Comparison of ENCODE assay signal across 2 cellular contexts in the genomic region with DNA sequence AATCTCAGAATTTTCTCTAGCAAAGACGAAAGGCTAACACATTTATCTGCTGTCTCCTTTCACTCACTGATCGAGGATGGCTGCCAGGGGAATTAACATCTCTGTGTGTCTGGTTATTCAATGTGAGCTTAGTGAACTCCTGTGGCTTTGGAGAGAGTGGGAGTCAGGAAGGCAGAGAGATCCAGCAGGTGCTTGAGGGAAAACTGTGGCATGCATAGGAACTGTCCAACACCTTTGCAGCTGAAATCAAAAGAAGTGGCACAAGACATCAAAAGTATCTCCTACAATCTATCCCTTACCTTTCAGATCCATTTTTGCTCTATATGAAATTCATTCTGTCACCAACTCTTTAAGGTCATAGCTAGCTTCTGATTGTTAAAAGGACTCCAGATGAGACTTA.
TF ChIP-seq lines count a peak whose summit lies in the region.

No MANE protein-coding gene starts in this region.

TF ChIP-seq in GM23338, 12 proteins besides CTCF, POLR2A, EP300 and RAD21:
- TF ChIP-seq, protein P1, sequence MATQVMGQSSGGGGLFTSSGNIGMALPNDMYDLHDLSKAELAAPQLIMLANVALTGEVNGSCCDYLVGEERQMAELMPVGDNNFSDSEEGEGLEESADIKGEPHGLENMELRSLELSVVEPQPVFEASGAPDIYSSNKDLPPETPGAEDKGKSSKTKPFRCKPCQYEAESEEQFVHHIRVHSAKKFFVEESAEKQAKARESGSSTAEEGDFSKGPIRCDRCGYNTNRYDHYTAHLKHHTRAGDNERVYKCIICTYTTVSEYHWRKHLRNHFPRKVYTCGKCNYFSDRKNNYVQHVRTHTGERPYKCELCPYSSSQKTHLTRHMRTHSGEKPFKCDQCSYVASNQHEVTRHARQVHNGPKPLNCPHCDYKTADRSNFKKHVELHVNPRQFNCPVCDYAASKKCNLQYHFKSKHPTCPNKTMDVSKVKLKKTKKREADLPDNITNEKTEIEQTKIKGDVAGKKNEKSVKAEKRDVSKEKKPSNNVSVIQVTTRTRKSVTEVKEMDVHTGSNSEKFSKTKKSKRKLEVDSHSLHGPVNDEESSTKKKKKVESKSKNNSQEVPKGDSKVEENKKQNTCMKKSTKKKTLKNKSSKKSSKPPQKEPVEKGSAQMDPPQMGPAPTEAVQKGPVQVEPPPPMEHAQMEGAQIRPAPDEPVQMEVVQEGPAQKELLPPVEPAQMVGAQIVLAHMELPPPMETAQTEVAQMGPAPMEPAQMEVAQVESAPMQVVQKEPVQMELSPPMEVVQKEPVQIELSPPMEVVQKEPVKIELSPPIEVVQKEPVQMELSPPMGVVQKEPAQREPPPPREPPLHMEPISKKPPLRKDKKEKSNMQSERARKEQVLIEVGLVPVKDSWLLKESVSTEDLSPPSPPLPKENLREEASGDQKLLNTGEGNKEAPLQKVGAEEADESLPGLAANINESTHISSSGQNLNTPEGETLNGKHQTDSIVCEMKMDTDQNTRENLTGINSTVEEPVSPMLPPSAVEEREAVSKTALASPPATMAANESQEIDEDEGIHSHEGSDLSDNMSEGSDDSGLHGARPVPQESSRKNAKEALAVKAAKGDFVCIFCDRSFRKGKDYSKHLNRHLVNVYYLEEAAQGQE (IDR thresholded peaks at IDR 0.05; ENCODE audit: unreplicated experiment): peak; percentile 80
- TF ChIP-seq CREB1 (CRISPR knock-in tag; IDR thresholded peaks at IDR 0.05; ENCODE audit: low read depth): no peak

TF ChIP-seq in H1, 55 proteins besides CTCF, POLR2A, EP300 and RAD21:
- TF ChIP-seq BCL11A (IDR thresholded peaks at IDR 0.05; ENCODE audit: low read depth in 2 of 2, low read length in 2 of 2) (no peak), CHD2 (IDR thresholded peaks at IDR 0.05; ENCODE audit: low read length) (no peak), SIN3A (conservative IDR thresholded peaks at IDR 0.05 in 1 of 2, IDR thresholded peaks at IDR 0.05 in 1 of 2; ENCODE audit: low read depth in 1 of 2, low read length in 2 of 2) (0 out of 4 replicates have a peak, but pooled peaks have one; percentile 51 to 52), TEAD4 (IDR thresholded peaks at IDR 0.05; ENCODE audit: low read depth, low read length) (peak; percentile 68; the same call in 1 of the 2 replicates), CEBPB (IDR thresholded peaks at IDR 0.05; ENCODE audit: low read depth, low read length) (no peak), YY1 (IDR thresholded peaks at IDR 0.05; ENCODE audit: low read depth, low read length) (no peak), BACH1 (IDR thresholded peaks at IDR 0.05; ENCODE audit: low read length) (no peak), TBP (IDR thresholded peaks at IDR 0.05; ENCODE audit: low read depth, low read length) (no peak), PHF8 (conservative IDR thresholded peaks at IDR 0.05; ENCODE audit: low read depth, low read length) (no peak), RFX5 (IDR thresholded peaks at IDR 0.05; ENCODE audit: borderline replicate concordance, low read depth, low read length) (no peak), EGR1 (IDR thresholded peaks at IDR 0.05; ENCODE audit: borderline replicate concordance, low read depth, low read length) (no peak)
